ENCODE assay signal across 9 cellular contexts in the genomic region with DNA sequence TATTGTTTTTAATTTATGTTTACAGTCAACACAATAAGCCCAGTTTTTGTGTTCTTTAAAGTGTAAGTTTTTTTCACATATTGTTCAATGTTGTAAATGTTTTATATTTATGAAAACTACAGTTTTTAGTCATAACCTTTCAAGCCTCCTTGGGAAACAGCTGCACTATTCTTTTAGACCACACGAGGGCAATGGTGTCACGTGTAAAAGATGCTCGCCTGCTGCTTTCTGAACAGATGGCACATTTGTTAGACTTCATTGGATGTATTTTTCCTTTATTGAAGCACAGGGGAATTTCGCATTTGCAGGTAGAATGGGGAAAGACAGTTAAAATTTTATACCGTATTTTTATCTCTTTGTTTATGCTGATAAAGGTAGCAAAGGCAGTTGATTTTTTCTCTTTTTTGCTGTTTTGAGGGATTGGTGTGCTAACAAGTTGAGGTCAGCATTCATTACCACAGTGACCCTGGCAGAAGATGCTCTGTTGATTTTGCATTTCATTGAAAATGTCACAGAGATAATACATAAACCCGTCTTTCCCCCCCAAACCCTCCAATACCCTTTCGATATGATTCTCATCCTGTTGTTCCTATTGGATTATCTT. TPM values are rescaled to one million over a fixed set of nuclear protein-coding genes. Genes with fewer than 3 reads are reported as not detected.
A peak's percentile ranks its signal among the peaks of the same experiment; 100 is the strongest.
DNase-seq lines count a peak whose midpoint lies in the region; ATAC-seq and TF ChIP-seq lines count a peak whose summit lies in the region.
"Had no signal": no experiment of that assay in that cellular context is flagged by ENCODE, and none has a peak within 500 bp of the region (broad histone marks: within the 10 kb centered on the region; RNA-seq: fewer than 3 reads in every experiment).

No MANE protein-coding gene starts in this region.

- no peaks in the 10 kb centered on the region for H3K9me3 ChIP-seq in T-helper 17 cell (ENCODE audit: control insufficient read depth, low read length, poor library complexity, severe bottlenecking)

- TF ChIP-seq CTCF in astrocyte of the cerebellum (IDR thresholded peaks at IDR 0.05; ENCODE audit: low read depth, low read length, missing control alignments) = peak; percentile 78

- H3K4me3 Mint-ChIP-seq in T-helper 17 cell = peak overlapping the region; percentile 33

- peak; percentile 9 for DNase-seq in CMK (ENCODE audit: low read depth)
- DNase-seq in KG1 (lab: John Stamatoyannopoulos, UW) = peak; percentile 6
- peak in 2 of 3 donors; percentile 17 to 49 for DNase-seq in T-helper 17 cell
- DNase-seq in astrocyte of the cerebellum (ENCODE audit: low read depth) = peak; percentile 56
- DNase-seq in hypothalamus (lab: John Stamatoyannopoulos, UW) = peak in 34 of 51 donors; percentile 1 to 76 (median 36)
- peak; percentile 19 to 75 (median 39) for DNase-seq in stimulated activated CD4-positive, alpha-beta T cell treated with anti-CD3 and anti-CD28 coated beads, Interleukin-12 subunit alpha, Interleukin-12 subunit beta, amount 100 ng/mL, for 48 hours (ENCODE audit: low read depth in 2 of 3, low spot score in 1 of 3)

- peaks cover 23% of the 10 kb centered on the region for H3K4me1 Mint-ChIP-seq in T-helper 17 cell

- peaks cover 6% of the 10 kb centered on the region for H3K36me3 Mint-ChIP-seq in T-helper 17 cell (ENCODE audit: low read depth)
- H3K36me3 Mint-ChIP-seq: activated naive CD4-positive, alpha-beta T cell treated with anti-CD3 and anti-CD28 coated beads, Interleukin-2, amount 50 U/mL, for 72 hours had no signal

- peaks cover 78% of the 10 kb centered on the region for H3K27me3 Mint-ChIP-seq in T-helper 17 cell

- in situ Hi-C loops in astrocyte of the cerebellum (cut with HindIII; ENCODE audit: low sequenced_read_pairs) = loop anchor here (25.0 kb wide), 2 partner anchors 448 to 923 kb away; no protein-coding TSS in a partner anchor

- no peak overlapping the region for H3K4me3 ChIP-seq in astrocyte of the cerebellum (ENCODE audit: low read depth, low read length)

- ATAC-seq in GM19351 (IDR thresholded peaks at IDR 0.05; ENCODE audit: unreplicated experiment) (peak; percentile 42), T-helper 17 cell (peak; percentile 50), GM19455 (IDR thresholded peaks at IDR 0.05; ENCODE audit: unreplicated experiment) (no peak)

- no peak overlapping the region for H3K27ac Mint-ChIP-seq in T-helper 17 cell
- H3K27ac Mint-ChIP-seq: activated naive CD4-positive, alpha-beta T cell treated with anti-CD3 and anti-CD28 coated beads, Interleukin-2, amount 50 U/mL, for 72 hours had no signal

RNA-seq across cellular contexts. Expression of gene MAT2B, which starts 59.0 kb away (rescaled TPM):
- total RNA-seq in T-helper 17 cell = 10 to 100 TPM; 55.5 to 70.4 TPM

Comparison
In these comparisons a context has a peak if more than half of its experiments do, and no peak if none do; other contexts are left out.
1. DNase-seq: peak in every context shown above with its lines; median percentile 56 in astrocyte of the cerebellum; 39 in stimulated activated CD4-positive, alpha-beta T cell treated with anti-CD3 and anti-CD28 coated beads, Interleukin-12 subunit alpha, Interleukin-12 subunit beta, amount 100 ng/mL, for 48 hours; 36 in hypothalamus; 33 in T-helper 17 cell; 9 in CMK; 6 in KG1.